Comparison of ENCODE assay signal across 11 cellular contexts in the genomic region with DNA sequence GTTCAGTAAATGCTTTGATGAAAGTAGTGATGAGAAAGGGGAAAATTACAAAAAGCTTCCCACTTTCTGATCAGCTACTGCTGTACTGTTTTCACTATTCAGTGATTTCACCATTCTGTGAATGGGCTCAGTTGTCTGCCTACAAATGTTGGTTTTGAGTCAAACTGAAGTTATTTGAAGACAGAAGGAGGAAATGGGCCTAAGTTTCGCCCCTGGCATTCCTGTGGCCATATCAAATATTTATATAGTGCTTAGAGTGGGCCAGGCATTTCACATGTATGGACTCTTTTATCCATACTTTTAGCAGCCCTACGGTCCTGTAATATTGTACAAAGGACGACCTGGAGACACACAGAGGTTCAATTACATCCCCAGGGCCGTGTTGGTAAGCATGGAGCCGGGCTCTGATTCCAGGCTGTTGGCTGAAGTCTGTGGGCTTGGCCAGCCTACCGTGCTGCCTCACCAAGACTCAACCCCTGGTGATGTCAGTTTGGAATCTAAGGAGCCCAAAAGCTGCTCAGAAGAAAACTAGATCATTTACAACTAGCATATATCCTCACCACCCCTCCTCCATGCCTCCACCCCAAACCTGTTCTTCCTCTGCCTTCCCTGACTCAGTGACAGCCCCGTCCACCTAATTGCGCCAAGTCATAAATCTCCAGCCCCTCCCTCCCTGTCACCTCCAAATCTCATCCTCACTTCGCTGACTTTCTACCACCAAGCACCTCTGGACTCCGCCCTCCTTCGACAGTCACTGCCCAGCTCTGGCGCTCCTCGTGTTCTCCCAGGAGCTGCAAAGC. TPM values are rescaled to one million over a fixed set of nuclear protein-coding genes. Genes with fewer than 3 reads are reported as not detected.
A peak's percentile ranks its signal among the peaks of the same experiment; 100 is the strongest.
DNase-seq lines count a peak whose midpoint lies in the region; TF ChIP-seq lines count a peak whose summit lies in the region.
"Had no signal": no experiment of that assay in that cellular context is flagged by ENCODE, and none has a peak within 500 bp of the region (broad histone marks: within the 10 kb centered on the region; RNA-seq: fewer than 3 reads in every experiment).

No MANE protein-coding gene starts in this region.

- H3K27me3 Mint-ChIP-seq in chondrocyte (ENCODE audit: low read depth) = peaks cover 6% of the 10 kb centered on the region

- H3K4me3 Mint-ChIP-seq in chondrocyte (ENCODE audit: unreplicated experiment) = no peak overlapping the region

- no peak for TF ChIP-seq CTCF in chondrocyte (IDR thresholded peaks at IDR 0.05)

- H3K27ac Mint-ChIP-seq in chondrocyte (ENCODE audit: unreplicated experiment) = peak overlapping the region; percentile 38

- H3K36me3 Mint-ChIP-seq in chondrocyte (ENCODE audit: low read depth) = peaks cover 2% of the 10 kb centered on the region

- no peaks in the 10 kb centered on the region for H3K9me3 Mint-ChIP-seq in chondrocyte (ENCODE audit: low read depth)
- H3K9me3 Mint-ChIP-seq: CD14-positive monocyte had no signal

- H3K4me1 Mint-ChIP-seq in chondrocyte (ENCODE audit: low read depth) = peaks cover 27% of the 10 kb centered on the region
- H3K4me1 Mint-ChIP-seq: CD14-positive monocyte had no signal

- DNase-seq in AG20443 (ENCODE audit: low spot score) = peak; percentile 79
- peak; percentile 55 for DNase-seq in M059J (ENCODE audit: low read depth)
- no peak for DNase-seq in chondrocyte (ENCODE audit: low spot score)
- peak; percentile 81 for DNase-seq in left kidney (ENCODE audit: low read depth, low spot score)
- no peak for DNase-seq in SW 1271 (lab: John Stamatoyannopoulos, UW)
- no peak for DNase-seq in SIG-M5 (lab: John Stamatoyannopoulos, UW)
- DNase-seq in D341Med (ENCODE audit: low spot score) = no peak
- no peak for DNase-seq in HUDEP-2 (lab: John Stamatoyannopoulos, UW; ENCODE audit: unreplicated experiment in 76 of 76)
- DNase-seq: activated effector memory CD4-positive, alpha-beta T cell treated with Interleukin-2 at 50 U/mL for 16 hours; NCI-H82 had no signal

RNA-seq across cellular contexts. Expression of a gene that starts 10.1 kb away (rescaled TPM):
- total RNA-seq in M059J (2014; rRNA removed; shearing (Covaris generic)) = 3.2 and 5.7 TPM in 2 replicates
- total RNA-seq in chondrocyte = 0.31 to 0.59 TPM (median 0.42 TPM) in 3 replicates

Comparison
In these comparisons a context has a peak if more than half of its experiments do, and no peak if none do; other contexts are left out.
1. DNase-seq: peak in AG20443 (single experiment), M059J (single experiment) and left kidney (single experiment); none in chondrocyte (single experiment), SW 1271 (0 of 2), SIG-M5 (single experiment), D341Med (single experiment) and HUDEP-2 (0 of 76).